ENCODE assay signal across 8 cellular contexts in genomic region chr17:17685775-17686291, GRCh38. TPM values are rescaled to one million over a fixed set of nuclear protein-coding genes. Genes with fewer than 3 reads are reported as not detected.
A peak's percentile ranks its signal among the peaks of the same experiment; 100 is the strongest.
DNase-seq lines count a peak whose midpoint lies in the region; ATAC-seq and TF ChIP-seq lines count a peak whose summit lies in the region.

No MANE protein-coding gene starts in this region.

- no peak for TF ChIP-seq EP300 in gastroesophageal sphincter (IDR thresholded peaks at IDR 0.05)

- peaks cover 0 to 65% (median 35%) of the 10 kb centered on the region in 3 donors for H3K4me1 ChIP-seq in gastroesophageal sphincter

- POLR2A ChIA-PET in activated CD4-positive, alpha-beta T cell treated with anti-CD3 and anti-CD28 coated beads for 36 hours (lab: Charles Lee), result no interaction called here

- H3K27me3 ChIP-seq in gastroesophageal sphincter, result no peaks in the 10 kb centered on the region

- no peak overlapping the region for H3K4me3 ChIP-seq in gastroesophageal sphincter
- H3K4me3 ChIP-seq in skin epidermis, result no peak overlapping the region

- no peaks in the 10 kb centered on the region for H3K36me3 Mint-ChIP-seq in activated CD4-positive, alpha-beta T cell treated with anti-CD3 and anti-CD28 coated beads for 36 hours (ENCODE audit: low read depth)

- ATAC-seq in activated CD4-positive, alpha-beta T cell treated with anti-CD3 and anti-CD28 coated beads for 36 hours, result no peak
- ATAC-seq in gastroesophageal sphincter (no peak), GM19035 (IDR thresholded peaks at IDR 0.05; ENCODE audit: unreplicated experiment) (no peak)

- peak overlapping the region; percentile 40 for H3K27ac Mint-ChIP-seq in activated CD4-positive, alpha-beta T cell treated with anti-CD3 and anti-CD28 coated beads for 36 hours

- CTCF ChIA-PET in activated CD4-positive, alpha-beta T cell treated with anti-CD3 and anti-CD28 coated beads for 36 hours (lab: Charles Lee), result no interaction called here

- H3K4me1 Mint-ChIP-seq in activated CD4-positive, alpha-beta T cell treated with anti-CD3 and anti-CD28 coated beads for 36 hours, result peaks cover 32% of the 10 kb centered on the region

- H3K9me3 Mint-ChIP-seq in activated CD4-positive, alpha-beta T cell treated with anti-CD3 and anti-CD28 coated beads for 36 hours (ENCODE audit: low read depth), result no peaks in the 10 kb centered on the region

- H3K9me3 ChIP-seq in gastroesophageal sphincter, result no peaks in the 10 kb centered on the region

- peak; percentile 14 for DNase-seq in activated CD4-positive, alpha-beta T cell treated with anti-CD3 and anti-CD28 coated beads for 36 hours
- no peak for DNase-seq in activated CD4-positive, alpha-beta T cell treated with anti-CD3 and anti-CD28 coated beads for 4 hours
- DNase-seq in T1000 (lab: John Stamatoyannopoulos, UW) (peak; percentile 32), NCI-H510A treated with DMSO at 0.1 percent for 48 hours (lab: John Stamatoyannopoulos, UW) (no peak)
- DNase-seq in activated CD4-positive, alpha-beta T cell treated with anti-CD3 and anti-CD28 coated beads for 1 hour, result no peak

- no peaks in the 10 kb centered on the region for H3K27me3 Mint-ChIP-seq in activated CD4-positive, alpha-beta T cell treated with anti-CD3 and anti-CD28 coated beads for 36 hours

- H3K4me3 Mint-ChIP-seq in activated CD4-positive, alpha-beta T cell treated with anti-CD3 and anti-CD28 coated beads for 36 hours, result no peak overlapping the region

- 2 to 17% methylated on average over 1 to 6 of the region's 14 CpGs for WGBS in gastroesophageal sphincter (ENCODE audit: low coverage in 1 of 2), 2 donors

- H3K36me3 ChIP-seq in gastroesophageal sphincter, result no peaks in the 10 kb centered on the region

- no peak for TF ChIP-seq POLR2A in gastroesophageal sphincter (IDR thresholded peaks at IDR 0.05)

- TF ChIP-seq CTCF in gastroesophageal sphincter (IDR thresholded peaks at IDR 0.05), result no peak

- intact Hi-C loops in activated CD4-positive, alpha-beta T cell treated with anti-CD3 and anti-CD28 coated beads for 36 hours (cut with DNase I, micrococcal nuclease), result no loop called here

- peak overlapping the region; percentile 25 to 99 (median 94) for H3K27ac ChIP-seq in gastroesophageal sphincter
- peak overlapping the region in 20 of 21 experiments; percentile 22 to 97 (median 76) for H3K27ac ChIP-seq in skin epidermis

RNA-seq across cellular contexts. Expression of gene RAI1, which starts 4.6 kb away (rescaled TPM):
- total RNA-seq in activated CD4-positive, alpha-beta T cell treated with anti-CD3 and anti-CD28 coated beads for 36 hours, result 10 to 100 TPM; 13.6 to 16.4 TPM
- total RNA-seq in gastroesophageal sphincter, result 10 to 100 TPM; 15.9 to 39.7 (median 28.3) TPM

Comparison
In these comparisons a context has a peak if more than half of its experiments do, and no peak if none do; other contexts are left out.
1. DNase-seq: peak in activated CD4-positive, alpha-beta T cell treated with anti-CD3 and anti-CD28 coated beads for 36 hours (single experiment) and T1000 (single experiment); none in activated CD4-positive, alpha-beta T cell treated with anti-CD3 and anti-CD28 coated beads for 4 hours (0 of 2), activated CD4-positive, alpha-beta T cell treated with anti-CD3 and anti-CD28 coated beads for 1 hour (single experiment) and NCI-H510A treated with DMSO at 0.1 percent for 48 hours (single experiment).